ENCODE assay signal across 20 cellular contexts in genomic region chr15:100021653-100022052, GRCh38.
DNase-seq lines count a peak whose midpoint lies in the region; ATAC-seq and TF ChIP-seq lines count a peak whose summit lies in the region.
"Had no signal": no experiment of that assay in that cellular context is flagged by ENCODE, and none has a peak within 500 bp of the region (broad histone marks: within the 10 kb centered on the region; RNA-seq: fewer than 3 reads in every experiment).

No MANE protein-coding gene starts in this region.

- no peak for TF ChIP-seq CTCF in HEK293 (tag by site-specific recombination; IDR thresholded peaks at IDR 0.05)
- TF ChIP-seq CTCF in gastroesophageal sphincter (IDR thresholded peaks at IDR 0.05) = no peak
- no peak for TF ChIP-seq CTCF in tibial artery (IDR thresholded peaks at IDR 0.05)
- no peak for TF ChIP-seq CTCF in adrenal gland (IDR thresholded peaks at IDR 0.05)

- no peak for TF ChIP-seq EP300 in gastroesophageal sphincter (IDR thresholded peaks at IDR 0.05)

- H3K27ac Mint-ChIP-seq in activated T-helper 17 cell treated with anti-CD3 and anti-CD28 coated beads, Interleukin-2, amount 50 U/mL, for 72 hours = no peak overlapping the region
- H3K27ac Mint-ChIP-seq: CD4-positive, alpha-beta T cell; H9 had no signal

- H3K27me3 ChIP-seq in gastroesophageal sphincter (no peaks in the 10 kb centered on the region), tibial artery (no peaks in the 10 kb centered on the region), adrenal gland (no peaks in the 10 kb centered on the region)
- H3K27me3 ChIP-seq: BLaER1, MG63 had no signal

- TF ChIP-seq POLR2A in gastroesophageal sphincter (IDR thresholded peaks at IDR 0.05) = no peak
- no peak for TF ChIP-seq POLR2A in adrenal gland (IDR thresholded peaks at IDR 0.05)

- no peaks in the 10 kb centered on the region for H3K4me1 ChIP-seq in HEK293 (ENCODE audit: control insufficient read depth, insufficient read depth, low read length)
- H3K4me1 ChIP-seq in gastroesophageal sphincter = peaks cover 0 to 26% (median 0%) of the 10 kb centered on the region in 3 donors
- H3K4me1 ChIP-seq in tibial artery = peaks cover 0 to 34% (median 4%) of the 10 kb centered on the region in 4 donors
- H3K4me1 ChIP-seq in adrenal gland (replicated peaks in 1 of 2) = no peaks in the 10 kb centered on the region
- H3K4me1 ChIP-seq: A549, BLaER1 had no signal

- H3K27ac ChIP-seq in HEK293 (ENCODE audit: extremely low read depth, low read depth, low read length) (no peak overlapping the region), gastroesophageal sphincter (no peak overlapping the region), tibial artery (no peak overlapping the region), adrenal gland (no peak overlapping the region)
- H3K27ac ChIP-seq: A549, BLaER1, HL-60 had no signal

- CTCF ChIA-PET in HEK293 (lab: Yijun Ruan, JAX) = no interaction called here

- no peak overlapping the region for H3K4me3 Mint-ChIP-seq in activated T-helper 17 cell treated with anti-CD3 and anti-CD28 coated beads, Interleukin-2, amount 50 U/mL, for 72 hours
- H3K4me3 Mint-ChIP-seq: CD4-positive, alpha-beta T cell; H9 had no signal

- peaks cover 6% of the 10 kb centered on the region for H3K9me3 Mint-ChIP-seq in activated T-helper 17 cell treated with anti-CD3 and anti-CD28 coated beads, Interleukin-2, amount 50 U/mL, for 72 hours
- H3K9me3 Mint-ChIP-seq: CD4-positive, alpha-beta T cell had no signal

- H3K36me3 Mint-ChIP-seq in activated T-helper 17 cell treated with anti-CD3 and anti-CD28 coated beads, Interleukin-2, amount 50 U/mL, for 72 hours (ENCODE audit: low read depth) = no peaks in the 10 kb centered on the region

- 74 to 91% methylated on average over 6 of the region's 6 CpGs for WGBS in gastroesophageal sphincter (ENCODE audit: low coverage in 1 of 2), 2 donors
- WGBS in adrenal gland, 4 donors = 74 to 84% (median 82%) methylated on average over 6 of the region's 6 CpGs

- peak; percentile 41 for DNase-seq in islet precursor cell
- DNase-seq in tibial artery = peak; percentile 36 to 78
- no peak for DNase-seq in adrenal gland
- DNase-seq in activated CD8-positive, alpha-beta memory T cell treated with anti-CD3 and anti-CD28 coated beads for 24 hours = no peak
- DNase-seq: CD4-positive, alpha-beta T cell; COR-L47; H9; MG63; NCI-H1694 treated with DMSO at 0.1 percent for 48 hours; NCI-H2081 treated with DMSO at 0.1 percent for 48 hours; NCI-H446; OCI-M1 had no signal

- H3K9me3 ChIP-seq in HEK293 (ENCODE audit: control insufficient read depth, insufficient read depth, low read depth, low read length) (no peaks in the 10 kb centered on the region), gastroesophageal sphincter (no peaks in the 10 kb centered on the region), tibial artery (no peaks in the 10 kb centered on the region), adrenal gland (replicated peaks in 1 of 3) (no peaks in the 10 kb centered on the region)
- H3K9me3 ChIP-seq: MG63 had no signal

- H3K4me1 Mint-ChIP-seq in activated T-helper 17 cell treated with anti-CD3 and anti-CD28 coated beads, Interleukin-2, amount 50 U/mL, for 72 hours = no peaks in the 10 kb centered on the region

- POLR2A ChIA-PET in HEK293 (lab: Yijun Ruan, JAX) = no interaction called here

- peak; percentile 45 for ATAC-seq in gastroesophageal sphincter
- no peak for ATAC-seq in activated T-helper 17 cell treated with anti-CD3 and anti-CD28 coated beads, Interleukin-2, amount 50 U/mL, for 72 hours (replicated peaks)
- ATAC-seq: HepG2 had no signal

- intact Hi-C loops in tibial artery (cut with DNase I; ENCODE audit: low total_unique reads) (loop anchor here (10.0 kb wide), 1 partner anchor 103 kb away; no protein-coding TSS in a partner anchor), adrenal gland (cut with DNase I) (no loop called here)

- H3K27me3 Mint-ChIP-seq in activated T-helper 17 cell treated with anti-CD3 and anti-CD28 coated beads, Interleukin-2, amount 50 U/mL, for 72 hours = no peaks in the 10 kb centered on the region
- H3K27me3 Mint-ChIP-seq: CD4-positive, alpha-beta T cell had no signal

- H3K36me3 ChIP-seq in HEK293 (ENCODE audit: control insufficient read depth in 2 of 2, insufficient read depth in 1 of 2, low read length in 2 of 2) (no peaks in the 10 kb centered on the region), gastroesophageal sphincter (no peaks in the 10 kb centered on the region), tibial artery (no peaks in the 10 kb centered on the region), adrenal gland (replicated peaks in 1 of 2) (no peaks in the 10 kb centered on the region)
- H3K36me3 ChIP-seq: BLaER1, MG63 had no signal

- H3K4me3 ChIP-seq in HEK293 (ENCODE audit: low read depth, low read length) (no peak overlapping the region), gastroesophageal sphincter (no peak overlapping the region), tibial artery (no peak overlapping the region), adrenal gland (no peak overlapping the region)
- H3K4me3 ChIP-seq: A549, BLaER1, K562, MG63 had no signal

TF ChIP-seq in HEK293, 187 proteins besides CTCF, POLR2A, EP300 and RAD21:
- TF ChIP-seq ZNF341 (tag by site-specific recombination; IDR thresholded peaks at IDR 0.05; ENCODE audit: low read depth) (peak; percentile 59), ZNF488 (tag by site-specific recombination; IDR thresholded peaks at IDR 0.05) (no peak)

Comparison
In these comparisons a context has a peak if more than half of its experiments do, and no peak if none do; other contexts are left out.
1. DNase-seq: peak in islet precursor cell (single experiment) and tibial artery (2 of 2); none in adrenal gland (0 of 7) and activated CD8-positive, alpha-beta memory T cell treated with anti-CD3 and anti-CD28 coated beads for 24 hours (single experiment).